Comparison of ENCODE assay signal across 16 cellular contexts in genomic region chr22:45731041-45731797, GRCh38. TPM values are rescaled to one million over a fixed set of nuclear protein-coding genes. Genes with fewer than 3 reads are reported as not detected.
DNase-seq lines count a peak whose midpoint lies in the region; ATAC-seq and TF ChIP-seq lines count a peak whose summit lies in the region.
"Had no signal": no experiment of that assay in that cellular context is flagged by ENCODE, and none has a peak within 500 bp of the region (broad histone marks: within the 10 kb centered on the region; RNA-seq: fewer than 3 reads in every experiment).

No MANE protein-coding gene starts in this region.

- no peak for TF ChIP-seq EP300 in SK-N-SH (IDR thresholded peaks at IDR 0.05; ENCODE audit: borderline replicate concordance in 1 of 2, low read depth in 1 of 2, low read length in 1 of 2)

- whole genome bisulfite sequencing in SK-N-SH (ENCODE audit: low lambda C conversion rate) = 56% methylated on average over 8 of the region's 8 CpGs

- peaks cover 28% of the 10 kb centered on the region for H3F3A ChIP-seq in SK-N-SH (replicated peaks; ENCODE audit: insufficient read depth)

- no peaks in the 10 kb centered on the region for H3K27me3 ChIP-seq in SK-N-SH (ENCODE audit: insufficient read depth)
- H3K27me3 ChIP-seq: upper lobe of left lung had no signal

- H3K9me3 ChIP-seq in SK-N-SH (no peaks in the 10 kb centered on the region), T-helper 17 cell (ENCODE audit: control insufficient read depth, low read length, poor library complexity, severe bottlenecking) (no peaks in the 10 kb centered on the region)
- H3K9me3 ChIP-seq: upper lobe of left lung had no signal

- peaks cover 0 to 7% of the 10 kb centered on the region in 2 experiments; a peak in 1 of 4 replicates for H3K4me1 ChIP-seq in SK-N-SH (ENCODE audit: control insufficient read depth in 1 of 2, insufficient read depth in 2 of 2, low read depth in 1 of 2, low read length in 1 of 2)

- no peak overlapping the region for H3K4me3 Mint-ChIP-seq in activated naive CD4-positive, alpha-beta T cell treated with anti-CD3 and anti-CD28 coated beads, Interleukin-2, amount 10 ng/mL, durations not matched to agents 7 days and 5 days
- no peak overlapping the region for H3K4me3 Mint-ChIP-seq in stimulated activated effector memory CD8-positive, alpha-beta T cell treated with anti-CD3 and anti-CD28 coated beads, Interleukin-12 subunit alpha, Interleukin-12 subunit beta, amount 100 ng/mL, for 72 hours
- no peak overlapping the region for H3K4me3 Mint-ChIP-seq in T-helper 17 cell

- peak overlapping the region; percentile 4; the same call in 1 of the 2 replicates for H3K9ac ChIP-seq in SK-N-SH

- TF ChIP-seq CTCF in SK-N-SH (IDR thresholded peaks at IDR 0.05) = no peak
- TF ChIP-seq CTCF in GM10248 (IDR thresholded peaks at IDR 0.05; ENCODE audit: control extremely low read depth, extremely low read depth, low read depth, missing control alignments) = no peak

- peaks cover 17% of the 10 kb centered on the region for H3K36me3 Mint-ChIP-seq in activated naive CD4-positive, alpha-beta T cell treated with anti-CD3 and anti-CD28 coated beads, Interleukin-2, amount 10 ng/mL, durations not matched to agents 7 days and 5 days
- peaks cover 81% of the 10 kb centered on the region for H3K36me3 Mint-ChIP-seq in stimulated activated effector memory CD8-positive, alpha-beta T cell treated with anti-CD3 and anti-CD28 coated beads, Interleukin-12 subunit alpha, Interleukin-12 subunit beta, amount 100 ng/mL, for 72 hours
- H3K36me3 Mint-ChIP-seq in T-helper 17 cell (ENCODE audit: low read depth) = peaks cover 4% of the 10 kb centered on the region

- no peaks in the 10 kb centered on the region for H3K9me2 ChIP-seq in SK-N-SH

- peak overlapping the region; percentile 10 for H3K4me2 ChIP-seq in SK-N-SH

- no peak overlapping the region for H2AFZ ChIP-seq in SK-N-SH (ENCODE audit: low read depth)

- no peaks in the 10 kb centered on the region for H3K27me3 Mint-ChIP-seq in activated naive CD4-positive, alpha-beta T cell treated with anti-CD3 and anti-CD28 coated beads, Interleukin-2, amount 10 ng/mL, durations not matched to agents 7 days and 5 days
- no peaks in the 10 kb centered on the region for H3K27me3 Mint-ChIP-seq in T-helper 17 cell

- no peak for DNase-seq in activated naive CD4-positive, alpha-beta T cell treated with anti-CD3 and anti-CD28 coated beads, Interleukin-2, amount 10 ng/mL, durations not matched to agents 7 days and 5 days
- no peak for DNase-seq in activated naive CD4-positive, alpha-beta T cell treated with Interleukin-2 at 50 U/mL for 16 hours
- no peak for DNase-seq in SK-N-SH
- peak; percentile 15 for DNase-seq in iPS-NIHi11 (ENCODE audit: low spot score)
- no peak for DNase-seq in stimulated activated effector memory CD8-positive, alpha-beta T cell treated with anti-CD3 and anti-CD28 coated beads, Interleukin-12 subunit alpha, Interleukin-12 subunit beta, amount 100 ng/mL, for 72 hours (ENCODE audit: low spot score in 2 of 2)
- DNase-seq in T-helper 17 cell = no peak
- no peak for DNase-seq in NCI-H524 (lab: John Stamatoyannopoulos, UW)
- DNase-seq in GM10248 (ENCODE audit: extremely low spot score) = no peak
- DNase-seq: 8988T, DMS79, NCI-H1048, NCI-H2227 treated with DMSO at 0.1 percent for 48 hours, WERI-Rb-1 had no signal

- no peak for TF ChIP-seq RAD21 in SK-N-SH (IDR thresholded peaks at IDR 0.05; ENCODE audit: low read length)

- peaks cover 24 to 29% of the 10 kb centered on the region in 2 experiments for H3K36me3 ChIP-seq in SK-N-SH (replicated peaks in 1 of 2; ENCODE audit: control insufficient read depth in 1 of 2, insufficient read depth in 2 of 2, low read length in 1 of 2)

- H3K27ac Mint-ChIP-seq in activated naive CD4-positive, alpha-beta T cell treated with anti-CD3 and anti-CD28 coated beads, Interleukin-2, amount 10 ng/mL, durations not matched to agents 7 days and 5 days = peak overlapping the region; percentile 47
- H3K27ac Mint-ChIP-seq in stimulated activated effector memory CD8-positive, alpha-beta T cell treated with anti-CD3 and anti-CD28 coated beads, Interleukin-12 subunit alpha, Interleukin-12 subunit beta, amount 100 ng/mL, for 72 hours = peak overlapping the region; percentile 44
- H3K27ac Mint-ChIP-seq in T-helper 17 cell = no peak overlapping the region

- peaks cover 56% of the 10 kb centered on the region for H3K79me2 ChIP-seq in SK-N-SH (ENCODE audit: insufficient read depth)

- no peaks in the 10 kb centered on the region for H3K9me3 Mint-ChIP-seq in activated naive CD4-positive, alpha-beta T cell treated with anti-CD3 and anti-CD28 coated beads, Interleukin-2, amount 10 ng/mL, durations not matched to agents 7 days and 5 days
- no peaks in the 10 kb centered on the region for H3K9me3 Mint-ChIP-seq in stimulated activated effector memory CD8-positive, alpha-beta T cell treated with anti-CD3 and anti-CD28 coated beads, Interleukin-12 subunit alpha, Interleukin-12 subunit beta, amount 100 ng/mL, for 72 hours

- POLR2A ChIA-PET in SK-N-SH (lab: Yijun Ruan, JAX) (no interaction called here), GM10248 (lab: Yijun Ruan, JAX) (no interaction called here)

- peak overlapping the region; percentile 2 to 51; a peak in 3 of 4 replicates for H3K27ac ChIP-seq in SK-N-SH (ENCODE audit: low read depth in 2 of 2, low read length in 1 of 2)
- H3K27ac ChIP-seq: upper lobe of left lung, WERI-Rb-1 had no signal

- peaks cover 17% of the 10 kb centered on the region for H4K20me1 ChIP-seq in SK-N-SH (ENCODE audit: insufficient read depth)

- peak overlapping the region in 1 of 2 experiments; percentile 11; a peak in 1 of 4 replicates for H3K4me3 ChIP-seq in SK-N-SH (ENCODE audit: low read depth in 2 of 2, low read length in 1 of 2)
- H3K4me3 ChIP-seq: upper lobe of left lung had no signal

- peaks cover 9% of the 10 kb centered on the region for H3K4me1 Mint-ChIP-seq in activated naive CD4-positive, alpha-beta T cell treated with anti-CD3 and anti-CD28 coated beads, Interleukin-2, amount 10 ng/mL, durations not matched to agents 7 days and 5 days
- peaks cover 20% of the 10 kb centered on the region for H3K4me1 Mint-ChIP-seq in stimulated activated effector memory CD8-positive, alpha-beta T cell treated with anti-CD3 and anti-CD28 coated beads, Interleukin-12 subunit alpha, Interleukin-12 subunit beta, amount 100 ng/mL, for 72 hours
- H3K4me1 Mint-ChIP-seq in T-helper 17 cell = peaks cover 18% of the 10 kb centered on the region

- CTCF ChIA-PET in activated naive CD4-positive, alpha-beta T cell treated with anti-CD3 and anti-CD28 coated beads, Interleukin-2, amount 10 ng/mL, durations not matched to agents 7 days and 5 days (lab: Charles Lee) = interaction anchor here (0.6 kb wide), 1 partner anchor 15 kb away, joined by 4 read pairs; no protein-coding TSS in a partner anchor
- CTCF ChIA-PET in SK-N-SH (lab: Yijun Ruan, JAX) = interaction anchor here (0.8 to 2.0 kb wide), 3 partner anchors 10 to 76 kb away, joined by 3 to 4 read pairs (median 3); no protein-coding TSS in a partner anchor
- CTCF ChIA-PET in GM10248 (lab: Yijun Ruan, JAX) = interaction anchor here (0.9 to 3.6 kb wide), 11 partner anchors 9 to 132 kb away, joined by 3 to 19 read pairs (median 5); no protein-coding TSS in a partner anchor

- ATAC-seq in stimulated activated effector memory CD8-positive, alpha-beta T cell treated with anti-CD3 and anti-CD28 coated beads, Interleukin-12 subunit alpha, Interleukin-12 subunit beta, amount 100 ng/mL, for 72 hours = no peak
- no peak for ATAC-seq in T-helper 17 cell
- ATAC-seq: Right ventricle myocardium inferior, sciatic nerve had no signal

TF ChIP-seq in SK-N-SH, 30 proteins besides CTCF, POLR2A, EP300 and RAD21:
- TF ChIP-seq REST (IDR thresholded peaks at IDR 0.05; ENCODE audit: low read depth, low read length) (0 out of 2 replicates have a peak, but pooled peaks have one; percentile 29), JUND (IDR thresholded peaks at IDR 0.05) (no peak; the same call in 1 of the 2 replicates), FOSL2 (IDR thresholded peaks at IDR 0.05; ENCODE audit: borderline replicate concordance, low read depth) (peak; percentile 17; the same call in 1 of the 2 replicates)

RNA-seq across cellular contexts. Expression of gene ATXN10, which starts 59.6 kb away (rescaled TPM):
- 202 and 257 TPM in 2 replicates for polyA plus RNA-seq in SK-N-SH (2012; rRNA removed)
- polyA plus RNA-seq in SK-N-SH (2012; cell fraction: cytosol; rRNA removed) = 276 and 300 TPM in 2 replicates
- 68.9 and 142 TPM in 2 replicates for polyA plus RNA-seq in SK-N-SH (2012; cell fraction: nucleus; rRNA removed)
- 10 to 100 TPM; 52.9 to 55.7 TPM for total RNA-seq in T-helper 17 cell
